ENCODE assay signal across 8 cellular contexts in the genomic region with DNA sequence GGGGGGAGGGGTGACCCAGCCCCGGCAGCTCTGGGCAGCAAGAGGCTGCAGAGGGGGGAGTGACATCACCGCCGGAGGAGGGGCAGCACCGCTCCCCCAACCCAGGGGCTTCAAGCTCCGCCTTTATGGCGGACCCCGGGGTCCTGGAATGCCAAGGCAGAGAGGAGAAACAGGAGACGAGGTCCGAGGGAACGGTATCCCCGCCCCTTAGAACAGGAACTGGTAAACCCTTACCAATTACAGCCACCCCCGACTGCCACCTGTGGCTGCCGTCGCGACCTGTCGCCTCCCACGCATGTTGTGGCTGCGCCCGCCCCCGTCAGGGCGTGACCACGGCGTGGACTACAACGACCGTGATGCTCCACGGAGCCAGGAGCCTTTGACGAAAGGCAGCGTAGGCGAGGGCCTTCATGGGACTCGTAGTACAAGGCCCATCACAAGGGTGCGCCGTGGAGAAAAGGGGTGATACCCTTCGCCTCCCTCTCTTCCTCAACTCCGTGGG. TPM values are rescaled to one million over a fixed set of nuclear protein-coding genes. Genes with fewer than 3 reads are reported as not detected.
DNase-seq lines count a peak whose midpoint lies in the region; ATAC-seq and TF ChIP-seq lines count a peak whose summit lies in the region.

No MANE protein-coding gene starts in this region.

- intact Hi-C loops in heart left ventricle (cut with DNase I) = no loop called here
- intact Hi-C loops in posterior cingulate gyrus (cut with DNase I) = loop anchor here (5.0 kb wide), 1 partner anchor 406 kb away; the partner anchor contains the start of genes ATF5 and NUP62
- intact Hi-C loops in tibial artery (cut with DNase I; ENCODE audit: low total_unique reads) = no loop called here

- DNase-seq in CD8-positive, alpha-beta memory T cell = peak; percentile 76 to 90 (median 81)
- DNase-seq in HT1080 (ENCODE audit: low read depth) (peak; percentile 60), SKM-1 (lab: John Stamatoyannopoulos, UW; ENCODE audit: unreplicated experiment) (peak; percentile 47), heart left ventricle (peak; percentile 88 to 96 (median 94)), posterior cingulate gyrus (peak; percentile 89 to 99 (median 94)), tibial artery (peak; percentile 73 to 84)
- peak; percentile 92 for DNase-seq in activated naive CD8-positive, alpha-beta T cell treated with anti-CD3 and anti-CD28 coated beads for 36 hours

- POLR2A ChIA-PET in CD8-positive, alpha-beta memory T cell (lab: Charles Lee) = interaction anchor here (0.6 kb wide), 1 partner anchor 24 kb away, joined by 5 read pairs; no protein-coding TSS in a partner anchor

- peaks cover 28 to 55% (median 53%) of the 10 kb centered on the region in 3 donors for H3K4me1 Mint-ChIP-seq in CD8-positive, alpha-beta memory T cell
- peaks cover 47% of the 10 kb centered on the region for H3K4me1 Mint-ChIP-seq in activated naive CD8-positive, alpha-beta T cell treated with anti-CD3 and anti-CD28 coated beads for 36 hours

- ATAC-seq in GM19463 (IDR thresholded peaks at IDR 0.05; ENCODE audit: unreplicated experiment) (peak; percentile 50), heart left ventricle (peak; percentile 38 to 64 (median 60))

- TF ChIP-seq CTCF in heart left ventricle (IDR thresholded peaks at IDR 0.05) = no peak
- no peak for TF ChIP-seq CTCF in tibial artery (IDR thresholded peaks at IDR 0.05)

- WGBS in heart left ventricle, 4 donors = 1 to 2% (median 2%) methylated on average over 17 to 34 of the region's 34 CpGs

- no peaks in the 10 kb centered on the region for H3K9me3 ChIP-seq in CD8-positive, alpha-beta memory T cell (ENCODE audit: low read length)
- H3K9me3 ChIP-seq in heart left ventricle (no peaks in the 10 kb centered on the region), tibial artery (no peaks in the 10 kb centered on the region)

- TF ChIP-seq POLR2A in heart left ventricle (IDR thresholded peaks at IDR 0.05) = no peak

- peaks cover 32% of the 10 kb centered on the region for H3K27me3 ChIP-seq in CD8-positive, alpha-beta memory T cell (ENCODE audit: insufficient read depth, low read length, poor library complexity, severe bottlenecking)
- peaks cover 0 to 53% (median 17%) of the 10 kb centered on the region in 9 donors for H3K27me3 ChIP-seq in heart left ventricle
- peaks cover 7 to 67% of the 10 kb centered on the region in 2 donors for H3K27me3 ChIP-seq in tibial artery

- peak overlapping the region; percentile 73 to 94 (median 90) for H3K27ac Mint-ChIP-seq in CD8-positive, alpha-beta memory T cell
- H3K27ac Mint-ChIP-seq in activated naive CD8-positive, alpha-beta T cell treated with anti-CD3 and anti-CD28 coated beads for 36 hours = peak overlapping the region; percentile 82

- H3K36me3 ChIP-seq in CD8-positive, alpha-beta memory T cell (ENCODE audit: insufficient read depth, low read length) = no peaks in the 10 kb centered on the region
- H3K36me3 ChIP-seq in heart left ventricle (no peaks in the 10 kb centered on the region), tibial artery (no peaks in the 10 kb centered on the region)

- peaks cover 61 to 70% of the 10 kb centered on the region in 2 donors for H3K27me3 Mint-ChIP-seq in CD8-positive, alpha-beta memory T cell
- H3K27me3 Mint-ChIP-seq in activated naive CD8-positive, alpha-beta T cell treated with anti-CD3 and anti-CD28 coated beads for 36 hours = peaks cover 66% of the 10 kb centered on the region

- CTCF ChIA-PET in CD8-positive, alpha-beta memory T cell (lab: Charles Lee) = interaction anchor here (1.8 kb wide), 1 partner anchor 24 kb away, joined by 8 read pairs; no protein-coding TSS in a partner anchor

- peak overlapping the region; percentile 81 for H3K4me3 ChIP-seq in CD8-positive, alpha-beta memory T cell (ENCODE audit: low read length)
- H3K4me3 ChIP-seq in heart left ventricle = peak overlapping the region; percentile 14 to 69 (median 54)
- peak overlapping the region; percentile 30 to 54 for H3K4me3 ChIP-seq in tibial artery

- peaks cover 2 to 5% (median 2%) of the 10 kb centered on the region in 3 donors for H3K36me3 Mint-ChIP-seq in CD8-positive, alpha-beta memory T cell
- H3K36me3 Mint-ChIP-seq in activated naive CD8-positive, alpha-beta T cell treated with anti-CD3 and anti-CD28 coated beads for 36 hours = peaks cover 10% of the 10 kb centered on the region

- peaks cover 48% of the 10 kb centered on the region for H3K4me1 ChIP-seq in CD8-positive, alpha-beta memory T cell (ENCODE audit: insufficient read depth, low read length)
- peaks cover 0 to 40% (median 17%) of the 10 kb centered on the region in 12 donors for H3K4me1 ChIP-seq in heart left ventricle
- H3K4me1 ChIP-seq in tibial artery = peaks cover 0 to 37% (median 27%) of the 10 kb centered on the region in 4 donors

- H3K27ac ChIP-seq in CD8-positive, alpha-beta memory T cell (ENCODE audit: low read depth, low read length) = peak overlapping the region; percentile 34
- H3K27ac ChIP-seq in heart left ventricle (peak overlapping the region; percentile 42 to 92 (median 69)), tibial artery (no peak overlapping the region)

- peak overlapping the region; percentile 86 to 92 (median 91) for H3K4me3 Mint-ChIP-seq in CD8-positive, alpha-beta memory T cell
- peak overlapping the region; percentile 78 for H3K4me3 Mint-ChIP-seq in activated naive CD8-positive, alpha-beta T cell treated with anti-CD3 and anti-CD28 coated beads for 36 hours

- H3K9me3 Mint-ChIP-seq in CD8-positive, alpha-beta memory T cell = peaks cover 4 to 20% (median 14%) of the 10 kb centered on the region in 5 donors
- H3K9me3 Mint-ChIP-seq in activated naive CD8-positive, alpha-beta T cell treated with anti-CD3 and anti-CD28 coated beads for 36 hours = peaks cover 8% of the 10 kb centered on the region

RNA-seq across cellular contexts. Expression of gene KCNC3, which starts 4.1 kb away (rescaled TPM):
- under 1 TPM; 0.68 to 0.73 TPM for total RNA-seq in CD8-positive, alpha-beta memory T cell
- polyA plus RNA-seq in CD8-positive, alpha-beta memory T cell = not detected
- not detected in 2 replicates for total RNA-seq in HT1080 (2014; rRNA removed; shearing (Covaris generic))
- 0.02 TPM in 1 of 2 replicates, not detected in the other for polyA plus RNA-seq in HT1080 (2015; cell fraction: cytosol; rRNA removed)
- not detected in 2 replicates for polyA plus RNA-seq in HT1080 (2015; cell fraction: nucleus; rRNA removed)
- total RNA-seq in activated naive CD8-positive, alpha-beta T cell treated with anti-CD3 and anti-CD28 coated beads for 36 hours = under 1 TPM; 0.56 to 0.64 TPM
- total RNA-seq in heart left ventricle = 1 to 10 TPM in 8 of 9 donors, under 1 TPM in 1; 0.87 to 4.4 (median 2.5) TPM
- 1 to 10 TPM; 1.7 to 3.3 TPM for polyA plus RNA-seq in heart left ventricle

RNA-seq across cellular contexts. Expression of gene NAPSA, which starts 32.2 kb away (rescaled TPM):
- total RNA-seq in CD8-positive, alpha-beta memory T cell = 10 to 100 TPM; 19.7 to 22.5 TPM
- 1.6 TPM for polyA plus RNA-seq in CD8-positive, alpha-beta memory T cell
- not detected in 2 replicates for total RNA-seq in HT1080 (2014; rRNA removed; shearing (Covaris generic))
- polyA plus RNA-seq in HT1080 (2015; cell fraction: cytosol; rRNA removed) = 0.03 TPM in 1 of 2 replicates, not detected in the other
- polyA plus RNA-seq in HT1080 (2015; cell fraction: nucleus; rRNA removed) = 1.2 and 1.6 TPM in 2 replicates
- total RNA-seq in activated naive CD8-positive, alpha-beta T cell treated with anti-CD3 and anti-CD28 coated beads for 36 hours = 10 to 100 TPM; 16.1 to 18.1 TPM
- under 1 TPM in 4 of 9 donors, not detected in 5; 0.28 to 0.89 (median 0.66) TPM for total RNA-seq in heart left ventricle
- polyA plus RNA-seq in heart left ventricle = under 1 TPM; 0.36 to 0.61 TPM

RNA-seq across cellular contexts. Expression of gene NR1H2, which starts 43.0 kb away (rescaled TPM):
- total RNA-seq in CD8-positive, alpha-beta memory T cell = 10 to 100 TPM; 79.7 to 82.3 TPM
- 95.5 TPM for polyA plus RNA-seq in CD8-positive, alpha-beta memory T cell
- 96.1 and 98.3 TPM in 2 replicates for total RNA-seq in HT1080 (2014; rRNA removed; shearing (Covaris generic))
- polyA plus RNA-seq in HT1080 (2015; cell fraction: cytosol; rRNA removed) = 80.4 and 93.4 TPM in 2 replicates
- polyA plus RNA-seq in HT1080 (2015; cell fraction: nucleus; rRNA removed) = 83.7 and 89.2 TPM in 2 replicates
- total RNA-seq in activated naive CD8-positive, alpha-beta T cell treated with anti-CD3 and anti-CD28 coated beads for 36 hours = 10 to 100 TPM; 49.6 TPM
- total RNA-seq in heart left ventricle = 100 to 1,000 TPM in 3 of 9 donors, 10 to 100 TPM in 6; 66.2 to 162 (median 74.3) TPM
- 100 to 1,000 TPM in 1 of 2 donors, 10 to 100 TPM in 1; 91.5 to 155 TPM for polyA plus RNA-seq in heart left ventricle

RNA-seq across cellular contexts. Expression of gene POLD1, which starts 50.9 kb away (rescaled TPM):
- total RNA-seq in CD8-positive, alpha-beta memory T cell = 100 to 1,000 TPM; 154 to 160 TPM
- polyA plus RNA-seq in CD8-positive, alpha-beta memory T cell = 29.4 TPM
- 173 and 185 TPM in 2 replicates for total RNA-seq in HT1080 (2014; rRNA removed; shearing (Covaris generic))
- polyA plus RNA-seq in HT1080 (2015; cell fraction: cytosol; rRNA removed) = 40.3 and 49.8 TPM in 2 replicates
- polyA plus RNA-seq in HT1080 (2015; cell fraction: nucleus; rRNA removed) = 118 and 132 TPM in 2 replicates
- total RNA-seq in activated naive CD8-positive, alpha-beta T cell treated with anti-CD3 and anti-CD28 coated beads for 36 hours = 100 to 1,000 TPM; 191 to 196 TPM
- 10 to 100 TPM in 4 of 9 donors, 1 to 10 TPM in 5; 6.1 to 18.0 (median 9.0) TPM for total RNA-seq in heart left ventricle
- 10 to 100 TPM in 1 of 2 donors, 1 to 10 TPM in 1; 9.6 to 12.1 TPM for polyA plus RNA-seq in heart left ventricle

Comparison
In these comparisons a context has a peak if more than half of its experiments do, and no peak if none do; other contexts are left out.
1. H3K27ac ChIP-seq: peak in CD8-positive, alpha-beta memory T cell (single experiment) and heart left ventricle (12 of 12); none in tibial artery (0 of 2).
2. RNA of gene NAPSA, which starts 32.2 kb away (total RNA-seq): 19.7 to 22.5 TPM in CD8-positive, alpha-beta memory T cell and 16.1 to 18.1 TPM in activated naive CD8-positive, alpha-beta T cell treated with anti-CD3 and anti-CD28 coated beads for 36 hours; 0.28 to 0.89 TPM in heart left ventricle and not detected in HT1080; every median in the first group is over 4 times any median in the second.
3. Peak in every context shown above with its lines, with median percentiles within 50 percentile points of each other: DNase-seq and H3K4me3 ChIP-seq.